ENCODE assay signal across 12 cellular contexts in the genomic region with DNA sequence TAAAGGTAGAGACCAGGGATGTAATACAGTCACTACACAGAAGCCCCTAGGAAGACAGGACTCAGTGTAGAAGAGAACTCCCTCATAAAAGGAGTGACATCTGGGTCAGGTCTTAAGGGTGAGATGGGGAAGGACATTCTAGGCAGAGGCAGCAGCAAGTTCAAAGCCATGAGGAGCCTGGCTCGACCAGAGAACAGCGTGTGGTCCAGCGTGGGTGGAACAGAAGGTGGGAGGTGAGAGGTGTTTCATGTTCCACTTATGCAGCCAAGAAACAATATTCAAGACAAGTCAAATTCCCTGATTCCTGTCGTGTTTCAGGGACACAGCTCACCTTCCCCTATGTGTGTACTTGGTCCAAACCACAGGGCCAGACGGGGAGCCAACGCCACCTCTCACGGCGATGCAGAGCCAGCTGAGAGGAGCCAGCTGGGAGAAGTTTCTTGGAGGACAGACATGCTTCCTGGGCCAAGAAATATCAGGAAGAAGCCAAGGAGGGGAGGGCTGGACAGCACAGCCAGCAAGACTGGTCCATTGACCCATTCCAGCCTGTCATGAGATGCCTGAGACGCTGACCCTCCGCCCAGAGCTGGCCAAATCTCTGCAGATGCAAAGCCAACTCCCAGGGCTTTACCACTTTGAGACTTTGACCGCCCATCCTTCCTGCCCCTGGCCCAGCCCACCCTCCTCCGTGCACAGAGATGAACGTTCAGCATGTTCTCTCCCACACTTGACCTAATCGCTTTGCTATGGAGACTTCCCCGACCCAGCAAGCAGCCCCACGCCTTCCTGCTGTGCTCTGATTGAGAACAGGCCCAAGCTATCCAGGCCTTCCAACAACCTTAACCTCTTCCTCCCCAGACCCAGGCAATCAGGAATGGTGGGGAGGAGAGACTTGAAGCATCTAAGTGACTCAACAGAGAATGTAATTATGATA. TPM values are rescaled to one million over a fixed set of nuclear protein-coding genes. Genes with fewer than 3 reads are reported as not detected.
DNase-seq lines count a peak whose midpoint lies in the region; TF ChIP-seq lines count a peak whose summit lies in the region.
"Had no signal": no experiment of that assay in that cellular context is flagged by ENCODE, and none has a peak within 500 bp of the region (broad histone marks: within the 10 kb centered on the region; RNA-seq: fewer than 3 reads in every experiment).

No MANE protein-coding gene starts in this region.

- TF ChIP-seq CTCF in choroid plexus epithelial cell (conservative IDR thresholded peaks at IDR 0.05; ENCODE audit: low read depth, low read length) = no peak
- TF ChIP-seq CTCF in sigmoid colon (IDR thresholded peaks at IDR 0.05) = no peak
- no peak for TF ChIP-seq CTCF in GM10266 (IDR thresholded peaks at IDR 0.05; ENCODE audit: control insufficient read depth, insufficient read depth, low read depth, missing control alignments)
- no peak for TF ChIP-seq CTCF in endothelial cell (IDR thresholded peaks at IDR 0.05; ENCODE audit: unreplicated experiment)

- peaks cover 0 to 23% (median 13%) of the 10 kb centered on the region in 4 donors for H3K4me1 ChIP-seq in sigmoid colon

- H3K4me3 Mint-ChIP-seq in endothelial cell (ENCODE audit: unreplicated experiment) = no peak overlapping the region
- H3K4me3 Mint-ChIP-seq: GM23338 had no signal

- H3K27ac ChIP-seq in sigmoid colon = peak overlapping the region in 3 of 4 donors; percentile 28 to 54 (median 31)
- H3K27ac ChIP-seq: C4-2B had no signal

- no peaks in the 10 kb centered on the region for H3K9me3 Mint-ChIP-seq in endothelial cell (ENCODE audit: unreplicated experiment)
- H3K9me3 Mint-ChIP-seq: GM23338 had no signal

- no peaks in the 10 kb centered on the region for H3K9me3 ChIP-seq in sigmoid colon

- DNase-seq in GM03348 (ENCODE audit: low spot score) (peak; percentile 59), choroid plexus epithelial cell (ENCODE audit: low read depth) (peak; percentile 75), iPS-NIHi7 (ENCODE audit: extremely low spot score) (peak; percentile 49), sigmoid colon (peak; percentile 81), GM10266 (ENCODE audit: extremely low spot score) (no peak), NCI-H187 (lab: John Stamatoyannopoulos, UW) (no peak), NCI-H2029 (lab: John Stamatoyannopoulos, UW) (no peak), endothelial cell (ENCODE audit: low spot score) (no peak)
- DNase-seq: cortex of kidney, NCI-H187 treated with DMSO at 0.1 percent for 48 hours had no signal

- H3K36me3 ChIP-seq in sigmoid colon = no peaks in the 10 kb centered on the region

- peaks cover 13% of the 10 kb centered on the region for H3K4me1 Mint-ChIP-seq in endothelial cell (ENCODE audit: unreplicated experiment)
- H3K4me1 Mint-ChIP-seq: GM23338 had no signal

- TF ChIP-seq EP300 in sigmoid colon (IDR thresholded peaks at IDR 0.05) = no peak

- H3K27ac Mint-ChIP-seq in endothelial cell (ENCODE audit: unreplicated experiment) = no peak overlapping the region
- H3K27ac Mint-ChIP-seq: GM23338 had no signal

- no peak overlapping the region for H3K4me3 ChIP-seq in choroid plexus epithelial cell (ENCODE audit: low read depth, low read length)
- H3K4me3 ChIP-seq in sigmoid colon = no peak overlapping the region
- H3K4me3 ChIP-seq: GM23338 had no signal

- H3K27me3 ChIP-seq in sigmoid colon = no peaks in the 10 kb centered on the region

- TF ChIP-seq POLR2A in sigmoid colon (IDR thresholded peaks at IDR 0.05) = no peak

- peaks cover 9% of the 10 kb centered on the region for H3K36me3 Mint-ChIP-seq in endothelial cell (ENCODE audit: low read depth, unreplicated experiment)

- WGBS in sigmoid colon, 2 donors = 65% methylated on average over 16 of the region's 16 CpGs

- H3K27me3 Mint-ChIP-seq in endothelial cell (ENCODE audit: unreplicated experiment) = no peaks in the 10 kb centered on the region

- intact Hi-C loops in sigmoid colon (cut with DNase I) = no loop called here

RNA-seq across cellular contexts. Expression of gene RASSF2, which starts 12.1 kb away (rescaled TPM):
- 10 to 100 TPM; 14.6 to 37.4 (median 17.8) TPM for total RNA-seq in sigmoid colon
- 10 to 100 TPM in 1 of 3 donors, 1 to 10 TPM in 2; 3.6 to 19.9 (median 5.5) TPM for polyA plus RNA-seq in sigmoid colon
- total RNA-seq in endothelial cell (ENCODE audit: unreplicated experiment) = 229 TPM

Comparison
In these comparisons a context has a peak if more than half of its experiments do, and no peak if none do; other contexts are left out.
1. DNase-seq: peak in GM03348 (single experiment), choroid plexus epithelial cell (single experiment), iPS-NIHi7 (single experiment) and sigmoid colon (single experiment); none in GM10266 (single experiment), NCI-H187 (0 of 2), NCI-H2029 (single experiment) and endothelial cell (single experiment).